In genomic region chr6:54183616-54184015, GRCh38 we compare ENCODE assay signal across 23 cellular contexts.
"Had no signal": no experiment of that assay in that cellular context is flagged by ENCODE, and none has a peak within 500 bp of the region (broad histone marks: within the 10 kb centered on the region; RNA-seq: fewer than 3 reads in every experiment).

No MANE protein-coding gene starts in this region.

- ATAC-seq: natural killer cell; psoas muscle; right cardiac atrium; right lobe of liver; stimulated activated effector memory CD8-positive, alpha-beta T cell treated with anti-CD3 and anti-CD28 coated beads, Interleukin-12 subunit alpha, Interleukin-12 subunit beta, amount 100 ng/mL, for 72 hours; stimulated activated naive CD8-positive, alpha-beta T cell treated with anti-CD3 and anti-CD28 coated beads, Interleukin-15, amount 100 ng/mL, for 72 hours; stimulated activated naive CD8-positive, alpha-beta T cell treated with anti-CD3 and anti-CD28 coated beads, Interleukin-15, Interleukin-2, amounts not matched to agents 100 U/mL and 50 U/mL, for 24 hours; upper lobe of right lung had no signal

- DNase-seq: natural killer cell; occipital lobe; ovary; posterior cingulate gyrus; psoas muscle; right cardiac atrium; right lobe of liver; sigmoid colon; small intestine; stimulated activated CD4-positive, alpha-beta T cell treated with anti-CD3 and anti-CD28 coated beads, Interleukin-15, amount 100 ng/mL, for 24 hours; stimulated activated CD4-positive, alpha-beta T cell treated with anti-CD3 and anti-CD28 coated beads, Interleukin-2, amount 100 ng/mL, for 24 hours; stimulated activated CD4-positive, alpha-beta T cell treated with anti-CD3 and anti-CD28 coated beads, Interleukin-2, amount 100 ng/mL, for 48 hours; stimulated activated CD4-positive, alpha-beta T cell treated with anti-CD3 and anti-CD28 coated beads, Interleukin-4, amount 100 ng/mL, for 24 hours; stimulated activated naive CD4-positive, alpha-beta T cell; stimulated activated naive CD8-positive, alpha-beta T cell treated with anti-CD3 and anti-CD28 coated beads, Interleukin-15, amount 100 ng/mL, for 72 hours; stimulated activated naive CD8-positive, alpha-beta T cell treated with anti-CD3 and anti-CD28 coated beads, Interleukin-15, Interleukin-2, amounts not matched to agents 100 U/mL and 50 U/mL, for 24 hours; substantia nigra; testis; tibial artery; transverse colon; upper lobe of right lung; uterus had no signal

- FAIRE-seq: small intestine had no signal
